Comparison of ENCODE assay signal across 15 cellular contexts in genomic region chr11:10477690-10478046, GRCh38. TPM values are rescaled to one million over a fixed set of nuclear protein-coding genes. Genes with fewer than 3 reads are reported as not detected.
DNase-seq lines count a peak whose midpoint lies in the region; ATAC-seq and TF ChIP-seq lines count a peak whose summit lies in the region.
"Had no signal": no experiment of that assay in that cellular context is flagged by ENCODE, and none has a peak within 500 bp of the region (broad histone marks: within the 10 kb centered on the region; RNA-seq: fewer than 3 reads in every experiment).

No MANE protein-coding gene starts in this region.

- H3K27ac Mint-ChIP-seq in CD8-positive, alpha-beta T cell: peak overlapping the region; percentile 69
- H3K27ac Mint-ChIP-seq in endothelial cell (ENCODE audit: unreplicated experiment): no peak overlapping the region

- H3K9me3 Mint-ChIP-seq in CD8-positive, alpha-beta T cell: no peaks in the 10 kb centered on the region
- no peaks in the 10 kb centered on the region for H3K9me3 Mint-ChIP-seq in endothelial cell (ENCODE audit: unreplicated experiment)
- H3K9me3 Mint-ChIP-seq: CD14-positive monocyte had no signal

- peaks cover 29% of the 10 kb centered on the region for H3K4me1 Mint-ChIP-seq in CD8-positive, alpha-beta T cell (ENCODE audit: low read depth)
- H3K4me1 Mint-ChIP-seq in endothelial cell (ENCODE audit: unreplicated experiment): no peaks in the 10 kb centered on the region

- POLR2A ChIA-PET in CD8-positive, alpha-beta T cell (lab: Charles Lee): interaction anchor here (1.1 kb wide), 1 partner anchor 22 kb away, joined by 4 read pairs; the partner anchor contains the start of gene AMPD3

- DNase-seq in CD8-positive, alpha-beta T cell: no peak
- DNase-seq in SJCRH30: no peak
- DNase-seq in endothelial cell (ENCODE audit: low spot score): no peak
- peak in 1 of 2 donors; percentile 11 for DNase-seq in gastrocnemius medialis
- DNase-seq in GM03348 (ENCODE audit: low spot score): no peak
- DNase-seq: EL, KBM-7, NCI-H1048, NCI-H2081, NCI-H510A had no signal

- no peak overlapping the region for H3K27ac ChIP-seq in CD8-positive, alpha-beta T cell (ENCODE audit: low read depth, low read length)
- peak overlapping the region; percentile 39; the same call in 1 of the 2 replicates for H3K27ac ChIP-seq in SJCRH30
- peak overlapping the region in 3 of 4 donors; percentile 51 to 63 (median 61) for H3K27ac ChIP-seq in gastrocnemius medialis

- no peaks in the 10 kb centered on the region for H3K27me3 Mint-ChIP-seq in CD8-positive, alpha-beta T cell (ENCODE audit: low read depth)
- peaks cover 3% of the 10 kb centered on the region for H3K27me3 Mint-ChIP-seq in endothelial cell (ENCODE audit: unreplicated experiment)

- in situ Hi-C loops in gastrocnemius medialis (cut with MboI; ENCODE audit: low sequenced_read_pairs in 4 of 4): no loop called here

- no peak for TF ChIP-seq CTCF in CD8-positive, alpha-beta T cell (IDR thresholded peaks at IDR 0.05)
- TF ChIP-seq CTCF in endothelial cell (IDR thresholded peaks at IDR 0.05; ENCODE audit: unreplicated experiment) (no peak), gastrocnemius medialis (IDR thresholded peaks at IDR 0.05 in 4 of 5, conservative IDR thresholded peaks at IDR 0.05 in 1 of 5) (no peak)

- no peaks in the 10 kb centered on the region for H3K4me1 ChIP-seq in CD8-positive, alpha-beta T cell (ENCODE audit: insufficient read depth, low read length)
- peaks cover 16% of the 10 kb centered on the region for H3K4me1 ChIP-seq in SJCRH30
- H3K4me1 ChIP-seq in gastrocnemius medialis: peaks cover 13 to 58% of the 10 kb centered on the region in 2 donors
- H3K4me1 ChIP-seq: HAP-1 had no signal

- H3K4me3 Mint-ChIP-seq in CD8-positive, alpha-beta T cell: no peak overlapping the region
- H3K4me3 Mint-ChIP-seq in endothelial cell (ENCODE audit: unreplicated experiment): peak overlapping the region; percentile 51
- H3K4me3 Mint-ChIP-seq: CD14-positive monocyte had no signal

- no peak overlapping the region for H3K4me3 ChIP-seq in CD8-positive, alpha-beta T cell (ENCODE audit: low read depth, low read length)
- H3K4me3 ChIP-seq in SJCRH30: no peak overlapping the region
- no peak overlapping the region for H3K4me3 ChIP-seq in gastrocnemius medialis
- H3K4me3 ChIP-seq: HAP-1 had no signal

- CTCF ChIA-PET in CD8-positive, alpha-beta T cell (lab: Charles Lee): no interaction called here

- intact Hi-C loops in CD8-positive, alpha-beta T cell (cut with DNase I, micrococcal nuclease): no loop called here
- intact Hi-C loops in gastrocnemius medialis (cut with DNase I; ENCODE audit: low total_unique reads): no loop called here

- H3K36me3 Mint-ChIP-seq in CD8-positive, alpha-beta T cell: peaks cover 85% of the 10 kb centered on the region
- H3K36me3 Mint-ChIP-seq in endothelial cell (ENCODE audit: low read depth, unreplicated experiment): peaks cover 33% of the 10 kb centered on the region

- no peaks in the 10 kb centered on the region for H3K9me3 ChIP-seq in CD8-positive, alpha-beta T cell (ENCODE audit: low read length)
- H3K9me3 ChIP-seq in SJCRH30 (replicated peaks): no peaks in the 10 kb centered on the region
- no peaks in the 10 kb centered on the region for H3K9me3 ChIP-seq in gastrocnemius medialis
- H3K9me3 ChIP-seq: HAP-1 had no signal

- TF ChIP-seq POLR2A in gastrocnemius medialis (IDR thresholded peaks at IDR 0.05): no peak

- H3K36me3 ChIP-seq in CD8-positive, alpha-beta T cell (ENCODE audit: insufficient read depth, low read length): no peaks in the 10 kb centered on the region
- H3K36me3 ChIP-seq in SJCRH30 (peaks cover 9% of the 10 kb centered on the region), gastrocnemius medialis (peaks cover 0 to 70% of the 10 kb centered on the region in 2 donors)
- H3K36me3 ChIP-seq: HAP-1 had no signal

- H3K27me3 ChIP-seq in CD8-positive, alpha-beta T cell (ENCODE audit: insufficient read depth, low read length): no peaks in the 10 kb centered on the region
- H3K27me3 ChIP-seq in SJCRH30: no peaks in the 10 kb centered on the region
- no peaks in the 10 kb centered on the region for H3K27me3 ChIP-seq in gastrocnemius medialis

- ATAC-seq in CD8-positive, alpha-beta T cell: no peak
- ATAC-seq in gastrocnemius medialis: no peak
- no peak for ATAC-seq in HG03520 (IDR thresholded peaks at IDR 0.05; ENCODE audit: unreplicated experiment)
- ATAC-seq in GM19452 (IDR thresholded peaks at IDR 0.05; ENCODE audit: unreplicated experiment): no peak
- no peak for ATAC-seq in GM21423 (IDR thresholded peaks at IDR 0.05; ENCODE audit: unreplicated experiment)

RNA-seq across cellular contexts. Expression of gene AMPD3, which starts 22.6 kb away (rescaled TPM):
- total RNA-seq in CD8-positive, alpha-beta T cell: 10 to 100 TPM; 10.6 to 12.1 TPM
- total RNA-seq in SJCRH30 (2014; rRNA removed; shearing (Covaris generic)): 14.7 and 14.9 TPM in 2 replicates
- 23.2 TPM for total RNA-seq in endothelial cell (ENCODE audit: unreplicated experiment)
- 100 to 1,000 TPM; 104 to 185 (median 112) TPM for total RNA-seq in gastrocnemius medialis
